ENCODE assay signal across 7 cellular contexts in the genomic region with DNA sequence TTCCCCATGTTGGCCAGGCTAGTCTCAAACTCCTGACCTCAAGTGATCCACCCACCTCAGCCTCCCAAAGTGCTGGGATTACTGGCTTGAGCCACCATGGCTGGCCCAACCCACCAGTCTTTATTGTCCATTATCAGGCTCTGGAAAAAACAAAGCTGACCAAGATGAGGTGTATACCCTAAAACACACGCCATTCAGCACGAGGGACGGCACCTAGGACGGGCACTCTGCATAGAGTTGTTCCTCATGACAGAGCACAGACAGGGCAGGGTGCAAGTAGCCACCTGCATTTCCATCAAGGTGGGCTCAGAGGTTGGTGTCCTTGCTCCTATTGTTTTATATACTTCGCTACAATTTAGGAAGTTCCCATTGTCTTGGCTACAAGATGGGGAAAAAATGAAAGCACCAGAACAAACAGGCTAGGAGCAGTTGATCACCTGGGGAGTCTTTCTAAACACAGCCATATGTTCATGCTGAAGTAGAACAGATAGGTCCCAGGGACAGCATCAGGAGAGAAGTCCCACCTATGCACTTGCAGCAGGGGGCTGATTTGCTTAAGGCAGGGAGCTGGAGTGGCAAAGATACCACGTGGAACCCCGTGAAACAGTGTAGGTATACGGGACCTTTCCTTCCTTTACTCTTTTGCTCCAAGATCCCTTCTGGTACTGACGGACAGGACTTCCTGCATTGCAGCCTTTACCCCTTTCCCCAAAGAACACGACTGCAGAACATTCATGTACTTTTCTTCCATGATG.
"Had no signal": no experiment of that assay in that cellular context is flagged by ENCODE, and none has a peak within 500 bp of the region (broad histone marks: within the 10 kb centered on the region; RNA-seq: fewer than 3 reads in every experiment).

No MANE protein-coding gene starts in this region.

- H3K9me3 ChIP-seq: esophagus squamous epithelium, left lung had no signal

- H3K4me3 ChIP-seq: left lung had no signal

- H3K27ac Mint-ChIP-seq: activated CD4-positive, alpha-beta memory T cell treated with anti-CD3 and anti-CD28 coated beads for 36 hours had no signal

- H3K27me3 Mint-ChIP-seq: activated CD4-positive, alpha-beta memory T cell treated with anti-CD3 and anti-CD28 coated beads for 36 hours; memory B cell had no signal

- DNase-seq: activated gamma-delta T cell, esophagus squamous epithelium had no signal

- H3K9me3 Mint-ChIP-seq: activated CD4-positive, alpha-beta memory T cell treated with anti-CD3 and anti-CD28 coated beads for 36 hours; activated naive CD8-positive, alpha-beta T cell treated with anti-CD3 and anti-CD28 coated beads for 36 hours; memory B cell; T-helper 2 cell treated with Interferon-gamma antibody and Interleukin-4, amounts not matched to agents 5 μg/mL and 100 μg/mL, for 36 hours had no signal
